Comparison of ENCODE assay signal across 24 cellular contexts in the genomic region with DNA sequence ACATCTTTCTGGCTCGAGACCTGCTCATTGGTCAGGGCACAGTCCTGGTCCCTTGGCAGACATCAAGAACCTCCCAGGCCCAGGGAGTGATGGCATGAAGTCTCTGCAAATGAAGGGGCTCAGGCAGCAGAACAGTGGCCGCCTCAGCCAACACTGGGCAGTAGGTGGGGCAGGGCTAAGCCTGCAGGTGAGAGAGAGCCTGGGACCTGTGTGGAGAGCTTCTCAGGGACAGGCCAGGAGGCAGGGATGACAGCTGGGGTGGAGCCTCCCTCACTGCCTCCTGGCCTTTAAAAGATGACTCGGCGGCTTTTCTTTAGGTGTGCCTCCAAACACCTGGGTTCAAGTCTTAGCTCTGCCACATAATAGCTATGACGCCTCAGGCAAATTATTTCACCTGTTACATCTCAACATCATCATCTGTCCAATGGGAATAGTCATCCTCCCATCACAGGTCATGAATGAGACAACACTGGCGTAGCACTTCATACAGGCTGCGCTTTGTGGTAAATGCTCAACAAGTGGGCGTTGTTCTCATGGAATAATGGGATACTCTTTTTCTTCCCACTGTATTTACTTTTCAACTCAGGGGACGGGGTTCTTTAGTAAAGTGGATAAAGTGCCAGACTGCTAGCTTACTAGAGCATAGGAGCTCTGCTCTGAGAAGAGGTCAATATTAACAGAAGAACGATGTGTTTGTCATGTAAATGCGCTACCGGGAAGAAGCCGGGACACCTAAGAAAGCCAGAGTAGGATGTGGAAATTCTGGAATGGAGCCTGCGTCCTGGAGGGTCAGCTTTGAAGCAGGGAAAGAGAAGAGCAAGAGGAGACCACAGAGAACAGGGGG.
DNase-seq lines count a peak whose midpoint lies in the region; ATAC-seq and TF ChIP-seq lines count a peak whose summit lies in the region.
"Had no signal": no experiment of that assay in that cellular context is flagged by ENCODE, and none has a peak within 500 bp of the region (broad histone marks: within the 10 kb centered on the region; RNA-seq: fewer than 3 reads in every experiment).

No MANE protein-coding gene starts in this region.

- H3K27ac Mint-ChIP-seq in MCF 10A (ENCODE audit: low read depth, unreplicated experiment), result no peak overlapping the region
- no peak overlapping the region for H3K27ac Mint-ChIP-seq in activated CD8-positive, alpha-beta T cell treated with anti-CD3 and anti-CD28 coated beads, Interleukin-2, amount 10 ng/mL, durations not matched to agents 7 days and 5 days
- H3K27ac Mint-ChIP-seq: activated CD8-positive, alpha-beta memory T cell treated with anti-CD3 and anti-CD28 coated beads, Interleukin-2, amount 10 ng/mL, durations not matched to agents 7 days and 5 days; CD4-positive, alpha-beta memory T cell; HFFc6; T-helper 2 cell treated with Interferon-gamma antibody and Interleukin-4, amounts not matched to agents 5 μg/mL and 100 μg/mL, for 36 hours had no signal

- TF ChIP-seq CTCF in MCF 10A (IDR thresholded peaks at IDR 0.05; ENCODE audit: unreplicated experiment) (no peak), breast epithelium (IDR thresholded peaks at IDR 0.05) (no peak)

- H3K18ac ChIP-seq in trophoblast cell (ENCODE audit: low read length), result no peak overlapping the region

- no peak for ATAC-seq in activated CD8-positive, alpha-beta T cell treated with anti-CD3 and anti-CD28 coated beads, Interleukin-2, amount 10 ng/mL, durations not matched to agents 7 days and 5 days
- ATAC-seq in HG02623 (IDR thresholded peaks at IDR 0.05; ENCODE audit: unreplicated experiment), result no peak
- ATAC-seq: activated CD4-positive, CD25-positive, alpha-beta regulatory T cell treated with anti-CD3 and anti-CD28 coated beads, Interleukin-2, amount 50 U/mL, for 24 hours; activated CD8-positive, alpha-beta memory T cell treated with anti-CD3 and anti-CD28 coated beads, Interleukin-2, amount 10 ng/mL, durations not matched to agents 7 days and 5 days; heart left ventricle; mucosa of descending colon; right cardiac atrium had no signal

- H3K9me3 ChIP-seq in breast epithelium, result peaks cover 0 to 8% of the 10 kb centered on the region in 2 donors
- H3K9me3 ChIP-seq in trophoblast cell (ENCODE audit: insufficient read depth, low read depth, low read length), result peaks cover 3% of the 10 kb centered on the region
- H3K9me3 ChIP-seq: adrenal gland, SJSA1, uterus had no signal

- no peak overlapping the region for H3K4me3 Mint-ChIP-seq in MCF 10A (ENCODE audit: unreplicated experiment)
- H3K4me3 Mint-ChIP-seq in activated CD8-positive, alpha-beta T cell treated with anti-CD3 and anti-CD28 coated beads, Interleukin-2, amount 10 ng/mL, durations not matched to agents 7 days and 5 days, result no peak overlapping the region
- H3K4me3 Mint-ChIP-seq: activated CD8-positive, alpha-beta memory T cell treated with anti-CD3 and anti-CD28 coated beads, Interleukin-2, amount 10 ng/mL, durations not matched to agents 7 days and 5 days; central memory CD8-positive, alpha-beta T cell; HFFc6; T-helper 2 cell treated with Interferon-gamma antibody and Interleukin-4, amounts not matched to agents 5 μg/mL and 100 μg/mL, for 36 hours had no signal

- BruUV-seq in MCF 10A (replicated peaks; lab: Mats Ljungman, UMichigan), result no TSS peak

- H3K27ac ChIP-seq in breast epithelium (no peak overlapping the region), trophoblast cell (ENCODE audit: low read depth, low read length) (no peak overlapping the region)
- H3K27ac ChIP-seq: adrenal gland, heart left ventricle, PC-9, SJSA1, uterus had no signal

- H3K27me3 Mint-ChIP-seq in MCF 10A (ENCODE audit: insufficient read depth, unreplicated experiment), result no peaks in the 10 kb centered on the region
- H3K27me3 Mint-ChIP-seq in activated CD8-positive, alpha-beta T cell treated with anti-CD3 and anti-CD28 coated beads, Interleukin-2, amount 10 ng/mL, durations not matched to agents 7 days and 5 days (ENCODE audit: low read depth), result peaks cover 7% of the 10 kb centered on the region

- H2AFZ ChIP-seq in trophoblast cell (ENCODE audit: insufficient read depth, low read length, poor library complexity), result no peak overlapping the region
- H2AFZ ChIP-seq: PC-9 had no signal

- H3K27me3 ChIP-seq in breast epithelium (no peaks in the 10 kb centered on the region), trophoblast cell (ENCODE audit: insufficient read depth, low read length) (no peaks in the 10 kb centered on the region)
- H3K27me3 ChIP-seq: adrenal gland, heart left ventricle, uterus had no signal

- TF ChIP-seq POLR2A in breast epithelium (IDR thresholded peaks at IDR 0.05), result no peak

- no peaks in the 10 kb centered on the region for H3K79me2 ChIP-seq in trophoblast cell (ENCODE audit: control insufficient read depth, insufficient read depth, low read length, poor library complexity)

- no peak overlapping the region for H3K14ac ChIP-seq in trophoblast cell (ENCODE audit: low read length)

- no peak overlapping the region for H3K4me2 ChIP-seq in trophoblast cell (ENCODE audit: low read length)
- H3K4me2 ChIP-seq: PC-9 had no signal

- no peak overlapping the region for H2AK5ac ChIP-seq in trophoblast cell (ENCODE audit: low read length)

- H2BK120ac ChIP-seq in trophoblast cell (ENCODE audit: insufficient read depth, low read length, poor library complexity), result no peak overlapping the region

- H4K12ac ChIP-seq in trophoblast cell (ENCODE audit: low read depth, low read length), result no peak overlapping the region

- H3K36me3 ChIP-seq in breast epithelium, result no peaks in the 10 kb centered on the region
- no peaks in the 10 kb centered on the region for H3K36me3 ChIP-seq in trophoblast cell (ENCODE audit: control insufficient read depth in 1 of 2, insufficient read depth in 2 of 2, low read length in 2 of 2)
- H3K36me3 ChIP-seq: adrenal gland, heart left ventricle, SJSA1, uterus had no signal

- H3K36me3 Mint-ChIP-seq in MCF 10A (ENCODE audit: insufficient read depth, unreplicated experiment), result no peaks in the 10 kb centered on the region
- H3K36me3 Mint-ChIP-seq in activated CD8-positive, alpha-beta T cell treated with anti-CD3 and anti-CD28 coated beads, Interleukin-2, amount 10 ng/mL, durations not matched to agents 7 days and 5 days (ENCODE audit: low read depth), result no peaks in the 10 kb centered on the region

- no peaks in the 10 kb centered on the region for H3K79me1 ChIP-seq in trophoblast cell (ENCODE audit: low read length)

- no peaks in the 10 kb centered on the region for H3K4me1 ChIP-seq in breast epithelium
- no peaks in the 10 kb centered on the region for H3K4me1 ChIP-seq in trophoblast cell (ENCODE audit: control insufficient read depth in 1 of 2, insufficient read depth in 2 of 2, low read length in 2 of 2)
- H3K4me1 ChIP-seq: adrenal gland, uterus had no signal

- H3K9me3 Mint-ChIP-seq in MCF 10A (ENCODE audit: unreplicated experiment), result no peaks in the 10 kb centered on the region
- H3K9me3 Mint-ChIP-seq in activated CD8-positive, alpha-beta T cell treated with anti-CD3 and anti-CD28 coated beads, Interleukin-2, amount 10 ng/mL, durations not matched to agents 7 days and 5 days (ENCODE audit: insufficient read depth), result peaks cover 22% of the 10 kb centered on the region

- H4K8ac ChIP-seq in trophoblast cell (ENCODE audit: low read depth, low read length), result no peak overlapping the region

- no peak overlapping the region for H3K9ac ChIP-seq in trophoblast cell (ENCODE audit: low read length)

- POLR2A ChIA-PET in MCF 10A (lab: Yijun Ruan, JAX), result interaction anchor here (1.1 kb wide), 1 partner anchor 80 kb away, joined by 3 read pairs; no protein-coding TSS in a partner anchor
- POLR2A ChIA-PET in activated CD8-positive, alpha-beta T cell treated with anti-CD3 and anti-CD28 coated beads, Interleukin-2, amount 10 ng/mL, durations not matched to agents 7 days and 5 days (lab: Charles Lee), result no interaction called here

- intact Hi-C loops in MCF 10A (cut with micrococcal nuclease) (no loop called here), breast epithelium (cut with DNase I; ENCODE audit: low total_unique reads) (no loop called here)

- DNase-seq in MCF 10A (ENCODE audit: unreplicated experiment) (peak; percentile 21), breast epithelium (ENCODE audit: low spot score in 2 of 2) (no peak), NCI-H345 (lab: John Stamatoyannopoulos, UW) (peak; percentile 95), foreskin melanocyte (peak; percentile 6), DMS 273 treated with DMSO at 0.1 percent for 48 hours (lab: John Stamatoyannopoulos, UW) (no peak), trophoblast cell (no peak)
- DNase-seq in activated CD8-positive, alpha-beta T cell treated with anti-CD3 and anti-CD28 coated beads, Interleukin-2, amount 10 ng/mL, durations not matched to agents 7 days and 5 days, result no peak
- DNase-seq: activated CD8-positive, alpha-beta memory T cell treated with anti-CD3 and anti-CD28 coated beads, Interleukin-2, amount 10 ng/mL, durations not matched to agents 7 days and 5 days; activated effector memory CD4-positive, alpha-beta T cell treated with anti-CD3 and anti-CD28 coated beads, Interleukin-2, amount 50 U/mL, for 16 hours; CD4-positive, alpha-beta memory T cell; effector CD4-positive, alpha-beta T cell; heart left ventricle; HFFc6; mucosa of descending colon; NCI-H524 treated with DMSO at 0.1 percent for 48 hours; PC-9; right cardiac atrium; uterus had no signal

- H3K4me1 Mint-ChIP-seq in MCF 10A (ENCODE audit: insufficient read depth, unreplicated experiment), result peaks cover 24% of the 10 kb centered on the region
- H3K4me1 Mint-ChIP-seq in activated CD8-positive, alpha-beta T cell treated with anti-CD3 and anti-CD28 coated beads, Interleukin-2, amount 10 ng/mL, durations not matched to agents 7 days and 5 days (ENCODE audit: low read depth), result no peaks in the 10 kb centered on the region
- H3K4me1 Mint-ChIP-seq: activated CD8-positive, alpha-beta memory T cell treated with anti-CD3 and anti-CD28 coated beads, Interleukin-2, amount 10 ng/mL, durations not matched to agents 7 days and 5 days; central memory CD8-positive, alpha-beta T cell had no signal

- H3K4me3 ChIP-seq in breast epithelium (no peak overlapping the region), trophoblast cell (ENCODE audit: low read depth, low read length) (no peak overlapping the region)
- H3K4me3 ChIP-seq: adrenal gland, heart left ventricle, mucosa of descending colon, PC-9, SJSA1, uterus had no signal

- no peak overlapping the region for H3K4ac ChIP-seq in trophoblast cell (ENCODE audit: low read depth, low read length)

- no peak overlapping the region for H3K23ac ChIP-seq in trophoblast cell (ENCODE audit: low read length)

- H2BK5ac ChIP-seq in trophoblast cell (ENCODE audit: low read depth, low read length, poor library complexity), result no peak overlapping the region

- WGBS in trophoblast cell (ENCODE audit: extremely low coverage, insufficient coverage, insufficient read length), result no CpG with 5 or more reads among the region's 14 CpGs

- H2BK12ac ChIP-seq in trophoblast cell (ENCODE audit: low read length), result no peak overlapping the region

- no peak overlapping the region for H4K91ac ChIP-seq in trophoblast cell (ENCODE audit: low read depth, low read length)

- CTCF ChIA-PET in MCF 10A (lab: Yijun Ruan, JAX), result interaction anchor here (1.1 kb wide), 1 partner anchor 100 kb away, joined by 3 read pairs; no protein-coding TSS in a partner anchor
- CTCF ChIA-PET in activated CD8-positive, alpha-beta T cell treated with anti-CD3 and anti-CD28 coated beads, Interleukin-2, amount 10 ng/mL, durations not matched to agents 7 days and 5 days (lab: Charles Lee), result no interaction called here

Comparison
In these comparisons a context has a peak if more than half of its experiments do, and no peak if none do; other contexts are left out.
1. DNase-seq: peak in MCF 10A (single experiment), NCI-H345 (single experiment) and foreskin melanocyte (single experiment); none in breast epithelium (0 of 2), activated CD8-positive, alpha-beta T cell treated with anti-CD3 and anti-CD28 coated beads, Interleukin-2, amount 10 ng/mL, durations not matched to agents 7 days and 5 days (single experiment), DMS 273 treated with DMSO at 0.1 percent for 48 hours (single experiment) and trophoblast cell (0 of 2).